7 cellular contexts compared by ENCODE assay signal in genomic region chr17:20009052-20009301, GRCh38. TPM values are rescaled to one million over a fixed set of nuclear protein-coding genes. Genes with fewer than 3 reads are reported as not detected.
A peak's percentile ranks its signal among the peaks of the same experiment; 100 is the strongest.
DNase-seq lines count a peak whose midpoint lies in the region; ATAC-seq and TF ChIP-seq lines count a peak whose summit lies in the region.

No MANE protein-coding gene starts in this region.

- no peak for DNase-seq in SK-N-SH
- peak; percentile 38 for DNase-seq in fibroblast of the aortic adventitia (ENCODE audit: low read depth)
- no peak for DNase-seq in psoas muscle
- no peak for DNase-seq in DMS79 treated with DMSO at 0.1 percent for 48 hours (lab: John Stamatoyannopoulos, UW)
- no peak for DNase-seq in activated CD4-positive, CD25-positive, alpha-beta regulatory T cell (lab: John Stamatoyannopoulos, UW)

- TF ChIP-seq RAD21 in SK-N-SH (IDR thresholded peaks at IDR 0.05; ENCODE audit: low read length), result no peak

- H4K20me1 ChIP-seq in SK-N-SH (ENCODE audit: insufficient read depth), result no peaks in the 10 kb centered on the region

- peak; percentile 12 for ATAC-seq in GM21737 (IDR thresholded peaks at IDR 0.05; ENCODE audit: unreplicated experiment)
- ATAC-seq in psoas muscle, result peak in 2 of 4 donors; percentile 17 to 99
- no peak for ATAC-seq in HG03196 (IDR thresholded peaks at IDR 0.05; ENCODE audit: unreplicated experiment)

- no peaks in the 10 kb centered on the region for H3K36me3 ChIP-seq in SK-N-SH (replicated peaks in 1 of 2; ENCODE audit: control insufficient read depth in 1 of 2, insufficient read depth in 2 of 2, low read length in 1 of 2)
- no peaks in the 10 kb centered on the region for H3K36me3 ChIP-seq in psoas muscle (ENCODE audit: insufficient read depth in 1 of 2, low read depth in 1 of 2)

- TF ChIP-seq EP300 in SK-N-SH (IDR thresholded peaks at IDR 0.05; ENCODE audit: borderline replicate concordance in 1 of 2, low read depth in 1 of 2, low read length in 1 of 2), result no peak

- peaks cover 18% of the 10 kb centered on the region for H3F3A ChIP-seq in SK-N-SH (replicated peaks; ENCODE audit: insufficient read depth)

- POLR2A ChIA-PET in SK-N-SH (lab: Yijun Ruan, JAX), result interaction anchor here (0.5 kb wide), 1 partner anchor 15 kb away, joined by 4 read pairs; no protein-coding TSS in a partner anchor

- H3K27ac ChIP-seq in SK-N-SH (ENCODE audit: low read depth in 2 of 2, low read length in 1 of 2), result peak overlapping the region in 1 of 2 experiments; percentile 67; a peak in 1 of 4 replicates
- H3K27ac ChIP-seq in psoas muscle, result no peak overlapping the region

- H2AFZ ChIP-seq in SK-N-SH (ENCODE audit: low read depth), result peak overlapping the region; percentile 93

- peak overlapping the region; percentile 32; the same call in 1 of the 2 replicates for H3K9ac ChIP-seq in SK-N-SH

- 2% methylated on average over 5 of the region's 18 CpGs for WGBS in SK-N-SH (ENCODE audit: low lambda C conversion rate)
- 0 to 1% (median 0%) methylated on average over 15 to 18 of the region's 18 CpGs for WGBS in psoas muscle, 3 donors

- H3K9me2 ChIP-seq in SK-N-SH, result no peaks in the 10 kb centered on the region

- peak overlapping the region; percentile 98 for H3K4me2 ChIP-seq in SK-N-SH

- H3K27me3 ChIP-seq in SK-N-SH (ENCODE audit: insufficient read depth) (no peaks in the 10 kb centered on the region; the same call in 1 of the 2 replicates), psoas muscle (ENCODE audit: insufficient read depth in 3 of 3, low read length in 2 of 3) (peaks cover 0 to 62% (median 7%) of the 10 kb centered on the region in 3 donors)

- intact Hi-C loops in psoas muscle (cut with DNase I), result loop anchor here (5.0 kb wide), 2 partner anchors 83 to 108 kb away; no protein-coding TSS in a partner anchor

- H3K9me3 ChIP-seq in SK-N-SH (no peaks in the 10 kb centered on the region), psoas muscle (no peaks in the 10 kb centered on the region)

- peaks cover 0 to 4% of the 10 kb centered on the region in 2 experiments; a peak in 2 of 4 replicates for H3K4me1 ChIP-seq in SK-N-SH (ENCODE audit: control insufficient read depth in 1 of 2, insufficient read depth in 2 of 2, low read depth in 1 of 2, low read length in 1 of 2)
- H3K4me1 ChIP-seq in psoas muscle, result peaks cover 4% of the 10 kb centered on the region

- CTCF ChIA-PET in SK-N-SH (lab: Yijun Ruan, JAX), result interaction anchor here (0.6 to 4.4 kb wide), 32 partner anchors 8 to 307 kb away, joined by 3 to 56 read pairs (median 6); partner anchors contain the start of gene ULK2

- no peak for TF ChIP-seq CTCF in SK-N-SH (IDR thresholded peaks at IDR 0.05)
- no peak for TF ChIP-seq CTCF in fibroblast of the aortic adventitia (IDR thresholded peaks at IDR 0.05; ENCODE audit: insufficient read depth, low read length)
- no peak for TF ChIP-seq CTCF in psoas muscle (IDR thresholded peaks at IDR 0.05)

- H3K4me3 ChIP-seq in SK-N-SH (ENCODE audit: low read depth in 2 of 2, low read length in 1 of 2) (peak overlapping the region; percentile 66 to 82), fibroblast of the aortic adventitia (ENCODE audit: low read depth, low read length) (peak overlapping the region; percentile 76), psoas muscle (peak overlapping the region; percentile 72)

- no peaks in the 10 kb centered on the region for H3K79me2 ChIP-seq in SK-N-SH (ENCODE audit: insufficient read depth)

TF ChIP-seq in SK-N-SH, 30 proteins besides CTCF, POLR2A, EP300 and RAD21:
- TF ChIP-seq SIN3A (IDR thresholded peaks at IDR 0.05; ENCODE audit: borderline replicate concordance, low read depth, low read length) (no peak), EZH2phosphoT487 (IDR thresholded peaks at IDR 0.05; ENCODE audit: borderline replicate concordance, low read depth) (no peak), ZBTB33 (IDR thresholded peaks at IDR 0.05; ENCODE audit: borderline replicate concordance, low read depth) (no peak), YY1 (IDR thresholded peaks at IDR 0.05; ENCODE audit: low read depth) (no peak), MEF2A (IDR thresholded peaks at IDR 0.05; ENCODE audit: borderline replicate concordance, low read depth) (no peak), USF1 (IDR thresholded peaks at IDR 0.05; ENCODE audit: borderline replicate concordance, low read depth) (no peak; the same call in 1 of the 2 replicates), ELF1 (IDR thresholded peaks at IDR 0.05) (peak; percentile 49; the same call in 1 of the 2 replicates), FOXM1 (IDR thresholded peaks at IDR 0.05; ENCODE audit: low read depth) (no peak), MXI1 (IDR thresholded peaks at IDR 0.05; ENCODE audit: low read depth, low read length) (no peak), RCOR1 (IDR thresholded peaks at IDR 0.05; ENCODE audit: low read length) (no peak), TAF1 (IDR thresholded peaks at IDR 0.05; ENCODE audit: borderline replicate concordance, low read depth, low read length) (no peak; the same call in 1 of the 2 replicates), RFX5 (IDR thresholded peaks at IDR 0.05; ENCODE audit: low read length) (no peak), NRF1 (IDR thresholded peaks at IDR 0.05; ENCODE audit: low read depth, low read length) (peak; percentile 33; the same call in 1 of the 2 replicates), CHD2 (IDR thresholded peaks at IDR 0.05; ENCODE audit: low read length, partially characterized antibody) (no peak), RXRA (IDR thresholded peaks at IDR 0.05; ENCODE audit: borderline replicate concordance, low read depth) (no peak), TEAD4 (IDR thresholded peaks at IDR 0.05; ENCODE audit: borderline replicate concordance, insufficient read depth) (no peak), POLR2AphosphoS5 (IDR thresholded peaks at IDR 0.05; ENCODE audit: low read depth, low read length) (peak; percentile 57), SMC3 (IDR thresholded peaks at IDR 0.05; ENCODE audit: low read depth, low read length) (no peak), FOXJ3 (CRISPR knock-in tag; IDR thresholded peaks at IDR 0.05) (no peak), USF2 (IDR thresholded peaks at IDR 0.05; ENCODE audit: borderline replicate concordance, low read depth, low read length) (no peak)
TF ChIP-seq in SK-N-SH: peak in this region for 3.

RNA-seq across cellular contexts. Expression of gene SPECC1, which starts 0.2 kb away (rescaled TPM):
- polyA plus RNA-seq in SK-N-SH (2012; rRNA removed) (8.8 and 11.2 TPM in 2 replicates), psoas muscle (1 to 10 TPM; 2.0 to 2.1 (median 2.0) TPM)
- 8.9 and 9.7 TPM in 2 replicates for polyA plus RNA-seq in SK-N-SH (2012; cell fraction: cytosol; rRNA removed)
- polyA plus RNA-seq in SK-N-SH (2012; cell fraction: nucleus; rRNA removed), result 7.8 and 9.0 TPM in 2 replicates
- total RNA-seq in fibroblast of the aortic adventitia (ENCODE audit: low replicate concordance) (13.6 and 16.8 TPM in 2 replicates), psoas muscle (10 to 100 TPM in 2 of 4 donors, 1 to 10 TPM in 2; 4.7 to 11.3 (median 9.6) TPM)

RNA-seq across cellular contexts. Expression of gene AKAP10, which starts 31.3 kb away (rescaled TPM):
- polyA plus RNA-seq in SK-N-SH (2012; rRNA removed), result 12.7 and 17.1 TPM in 2 replicates
- polyA plus RNA-seq in SK-N-SH (2012; cell fraction: cytosol; rRNA removed), result 13.3 and 14.4 TPM in 2 replicates
- 18.4 and 33.4 TPM in 2 replicates for polyA plus RNA-seq in SK-N-SH (2012; cell fraction: nucleus; rRNA removed)
- total RNA-seq in fibroblast of the aortic adventitia (ENCODE audit: low replicate concordance), result 26.8 and 28.3 TPM in 2 replicates
- total RNA-seq in psoas muscle, result 10 to 100 TPM; 11.1 to 16.8 (median 12.9) TPM
- polyA plus RNA-seq in psoas muscle, result 10 to 100 TPM in 1 of 3 donors, 1 to 10 TPM in 2; 4.2 to 10.7 (median 4.8) TPM
